ENCODE assay signal across 20 cellular contexts in genomic region chr17:38691154-38691553, GRCh38.
"Had no signal": no experiment of that assay in that cellular context is flagged by ENCODE, and none has a peak within 500 bp of the region (broad histone marks: within the 10 kb centered on the region; RNA-seq: fewer than 3 reads in every experiment).

No MANE protein-coding gene starts in this region.

- H3K27ac Mint-ChIP-seq: activated CD4-positive, alpha-beta memory T cell treated with anti-CD3 and anti-CD28 coated beads, Interleukin-2, amount 10 ng/mL, durations not matched to agents 7 days and 5 days; activated CD4-positive, alpha-beta T cell treated with anti-CD3 and anti-CD28 coated beads for 36 hours; activated naive CD8-positive, alpha-beta T cell treated with anti-CD3 and anti-CD28 coated beads, Interleukin-2, amount 50 U/mL, for 24 hours; activated T-cell treated with anti-CD3 and anti-CD28 coated beads, Interleukin-2, amount 50 U/mL, for 72 hours; T-cell had no signal

- H3K4me3 ChIP-seq: ascending aorta, body of pancreas had no signal

- H3K9me3 Mint-ChIP-seq: activated CD4-positive, alpha-beta memory T cell treated with anti-CD3 and anti-CD28 coated beads, Interleukin-2, amount 10 ng/mL, durations not matched to agents 7 days and 5 days; activated naive CD8-positive, alpha-beta T cell treated with anti-CD3 and anti-CD28 coated beads, Interleukin-2, amount 50 U/mL, for 24 hours; activated T-cell treated with anti-CD3 and anti-CD28 coated beads, Interleukin-2, amount 50 U/mL, for 72 hours; T-cell had no signal

- H3K27ac ChIP-seq: ascending aorta, body of pancreas, VCaP had no signal

- H3K27me3 ChIP-seq: ascending aorta, body of pancreas had no signal

- FAIRE-seq: bronchial epithelial cell had no signal

- H3K36me3 Mint-ChIP-seq: T-cell had no signal

- H3K4me3 Mint-ChIP-seq: activated CD4-positive, alpha-beta memory T cell treated with anti-CD3 and anti-CD28 coated beads, Interleukin-2, amount 10 ng/mL, durations not matched to agents 7 days and 5 days; activated CD4-positive, alpha-beta T cell treated with anti-CD3 and anti-CD28 coated beads for 36 hours; activated naive CD8-positive, alpha-beta T cell treated with anti-CD3 and anti-CD28 coated beads, Interleukin-2, amount 50 U/mL, for 24 hours; activated T-cell treated with anti-CD3 and anti-CD28 coated beads, Interleukin-2, amount 50 U/mL, for 72 hours; T-cell had no signal

- H3K27me3 Mint-ChIP-seq: activated CD4-positive, alpha-beta T cell treated with anti-CD3 and anti-CD28 coated beads for 36 hours had no signal

- DNase-seq: activated CD4-positive, alpha-beta memory T cell treated with anti-CD3 and anti-CD28 coated beads, Interleukin-2, amount 10 ng/mL, durations not matched to agents 7 days and 5 days; activated CD4-positive, alpha-beta T cell treated with anti-CD3 and anti-CD28 coated beads for 36 hours; activated CD4-positive, alpha-beta T cell treated with anti-CD3 and anti-CD28 coated beads, Interleukin-2, amount 50 U/mL, for 1 hour; activated CD8-positive, alpha-beta memory T cell treated with anti-CD3 and anti-CD28 coated beads, Interleukin-2, amount 50 U/mL, for 4 hours; activated naive CD4-positive, alpha-beta T cell treated with anti-CD3 and anti-CD28 coated beads, Interleukin-2, amount 50 U/mL, for 16 hours; activated naive CD8-positive, alpha-beta T cell treated with anti-CD3 and anti-CD28 coated beads, Interleukin-2, amount 50 U/mL, for 24 hours; activated T-cell treated with anti-CD3 and anti-CD28 coated beads, Interleukin-2, amount 50 U/mL, for 72 hours; amniotic stem cell; body of pancreas; MM.1S; NCI-H1105; NCI-H1694 treated with DMSO at 0.1 percent for 48 hours; NCI-H2029 treated with DMSO at 0.1 percent for 48 hours; NCI-H345; NCI-H510A; SIG-M5; T-cell had no signal

- H3K9me3 ChIP-seq: ascending aorta, body of pancreas had no signal

- ATAC-seq: activated CD4-positive, alpha-beta T cell treated with anti-CD3 and anti-CD28 coated beads for 36 hours; activated naive CD8-positive, alpha-beta T cell treated with anti-CD3 and anti-CD28 coated beads, Interleukin-2, amount 50 U/mL, for 24 hours; activated T-cell treated with anti-CD3 and anti-CD28 coated beads, Interleukin-2, amount 50 U/mL, for 72 hours; body of pancreas; T-cell had no signal

- H3K36me3 ChIP-seq: ascending aorta had no signal
